Comparison of ENCODE assay signal across 16 cellular contexts in the genomic region with DNA sequence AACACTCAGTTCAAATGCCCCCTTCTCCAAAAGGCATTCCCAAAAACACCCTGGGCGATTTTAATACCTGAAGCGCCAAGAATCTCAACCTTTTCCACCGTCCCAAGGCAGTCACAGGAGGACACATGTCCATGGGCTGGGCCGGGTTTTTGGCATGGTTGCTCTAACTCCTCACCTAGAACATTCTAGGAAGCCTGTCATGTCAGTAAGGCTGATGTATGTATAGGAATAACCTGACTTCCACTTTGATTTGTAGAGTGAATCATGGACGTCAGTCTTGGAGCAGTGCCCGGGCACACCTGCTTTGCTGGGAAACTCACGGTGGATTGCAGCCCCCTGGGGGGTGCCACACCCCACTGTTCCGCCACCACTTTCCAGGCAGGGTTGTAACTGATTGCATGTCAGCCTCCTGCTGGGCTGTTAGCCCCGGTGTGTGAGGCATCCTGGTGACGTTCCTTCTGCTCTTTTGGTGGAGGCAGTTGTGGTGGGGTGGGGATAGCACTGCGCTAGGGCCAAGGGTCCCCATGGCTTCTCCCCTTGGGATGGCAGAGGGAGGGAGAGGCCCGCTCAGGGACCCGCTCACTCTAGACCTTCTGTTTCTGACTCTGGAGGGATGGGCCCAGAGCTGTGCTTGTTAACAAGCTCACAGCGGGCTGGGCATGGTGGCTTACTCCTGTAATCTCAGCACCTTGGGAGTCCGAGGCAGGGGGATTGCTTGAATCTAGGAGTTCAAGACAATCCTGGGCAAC. TPM values are rescaled to one million over a fixed set of nuclear protein-coding genes. Genes with fewer than 3 reads are reported as not detected.
A peak's percentile ranks its signal among the peaks of the same experiment; 100 is the strongest.
DNase-seq lines count a peak whose midpoint lies in the region; ATAC-seq and TF ChIP-seq lines count a peak whose summit lies in the region.
"Had no signal": no experiment of that assay in that cellular context is flagged by ENCODE, and none has a peak within 500 bp of the region (broad histone marks: within the 10 kb centered on the region; RNA-seq: fewer than 3 reads in every experiment).

No MANE protein-coding gene starts in this region.

- peaks cover 5% of the 10 kb centered on the region for H3K27me3 Mint-ChIP-seq in endodermal cell (ENCODE audit: insufficient read depth)

- ATAC-seq in mucosa of descending colon (peak; percentile 62), GM21360 (IDR thresholded peaks at IDR 0.05; ENCODE audit: unreplicated experiment) (no peak)

- H3K27ac ChIP-seq in endodermal cell (ENCODE audit: low read depth, low read length): no peak overlapping the region
- H3K27ac ChIP-seq: 22Rv1; BLaER1 treated with 17β-estradiol and CSF1 and Interleukin-3, amounts not matched to agents 10 nM and 100 nM; SJCRH30 had no signal

- H3K9me3 ChIP-seq in endodermal cell (ENCODE audit: control insufficient read depth, low read length) (no peaks in the 10 kb centered on the region), mucosa of descending colon (no peaks in the 10 kb centered on the region)
- H3K9me3 ChIP-seq: BLaER1 treated with 17β-estradiol and CSF1 and Interleukin-3, amounts not matched to agents 10 nM and 100 nM; SJCRH30 had no signal

- peak; percentile 98 for TF ChIP-seq EP300 in Ishikawa (IDR thresholded peaks at IDR 0.05; ENCODE audit: borderline replicate concordance)

- H3K27ac Mint-ChIP-seq in endodermal cell: no peak overlapping the region
- H3K27ac Mint-ChIP-seq: T-helper 2 cell treated with Interferon-gamma antibody and Interleukin-4, amounts not matched to agents 5 μg/mL and 100 μg/mL, for 36 hours had no signal

- peaks cover 38% of the 10 kb centered on the region for H3K4me1 Mint-ChIP-seq in endodermal cell

- intact Hi-C loops in mucosa of descending colon (cut with DNase I, micrococcal nuclease): loop anchor here in 1 of 2 donors (10.0 kb wide), 1 partner anchor 237 kb away; no protein-coding TSS in a partner anchor

- WGBS in endodermal cell (ENCODE audit: insufficient coverage in 1 of 2, insufficient read length in 1 of 2), 2 experiments: 80 to 83% methylated on average over 6 to 15 of the region's 15 CpGs

- DNase-seq in NCI-H1417 (lab: John Stamatoyannopoulos, UW) (peak in 2 of 3 experiments; percentile 44 to 56), NCI-H1417 treated with DMSO at 0.1 percent for 48 hours (lab: John Stamatoyannopoulos, UW) (no peak), endodermal cell (peak; percentile 61), mucosa of descending colon (no peak), DMS53 treated with DMSO at 0.1 percent for 48 hours (lab: John Stamatoyannopoulos, UW; ENCODE audit: unreplicated experiment) (no peak), COLO668 (lab: John Stamatoyannopoulos, UW; ENCODE audit: unreplicated experiment) (no peak)
- DNase-seq: NCI-H1436, NCI-H2107, NCI-H446 treated with DMSO at 0.1 percent for 48 hours, RPMI8226, SJCRH30 had no signal

- no peak overlapping the region for H3K4me3 Mint-ChIP-seq in endodermal cell
- H3K4me3 Mint-ChIP-seq: T-helper 2 cell treated with Interferon-gamma antibody and Interleukin-4, amounts not matched to agents 5 μg/mL and 100 μg/mL, for 36 hours had no signal

- H3K36me3 Mint-ChIP-seq in endodermal cell (ENCODE audit: low read depth): no peaks in the 10 kb centered on the region

- H3K9me3 Mint-ChIP-seq in endodermal cell: no peaks in the 10 kb centered on the region
- H3K9me3 Mint-ChIP-seq: T-helper 2 cell treated with Interferon-gamma antibody and Interleukin-4, amounts not matched to agents 5 μg/mL and 100 μg/mL, for 36 hours had no signal

- no peak for TF ChIP-seq CTCF in endodermal cell (conservative IDR thresholded peaks at IDR 0.05)
- no peak for TF ChIP-seq CTCF in mucosa of descending colon (IDR thresholded peaks at IDR 0.05)

- H3K36me3 ChIP-seq in endodermal cell (ENCODE audit: control insufficient read depth, insufficient read depth, low read length) (no peaks in the 10 kb centered on the region), mucosa of descending colon (ENCODE audit: low read depth) (no peaks in the 10 kb centered on the region)
- H3K36me3 ChIP-seq: BLaER1 treated with 17β-estradiol and CSF1 and Interleukin-3, amounts not matched to agents 10 nM and 100 nM; SJCRH30 had no signal

- no peak; the same call in 1 of the 2 replicates for TF ChIP-seq RAD21 in Ishikawa (IDR thresholded peaks at IDR 0.05; ENCODE audit: low read depth)

- peaks cover 10% of the 10 kb centered on the region for H3K4me1 ChIP-seq in endodermal cell (ENCODE audit: control insufficient read depth, insufficient read depth, low read length)
- no peaks in the 10 kb centered on the region for H3K4me1 ChIP-seq in mucosa of descending colon (ENCODE audit: low read depth)
- H3K4me1 ChIP-seq: SJCRH30 had no signal

- H3K27me3 ChIP-seq in endodermal cell (ENCODE audit: control insufficient read depth, insufficient read depth, low read length, poor library complexity, severe bottlenecking): no peaks in the 10 kb centered on the region
- H3K27me3 ChIP-seq: BLaER1 treated with 17β-estradiol and CSF1 and Interleukin-3, amounts not matched to agents 10 nM and 100 nM; SJCRH30 had no signal

- H3K9ac ChIP-seq in endodermal cell (ENCODE audit: extremely low read depth, low read length, poor library complexity, severe bottlenecking): no peak overlapping the region
- H3K9ac ChIP-seq: BLaER1 treated with 17β-estradiol and CSF1 and Interleukin-3, amounts not matched to agents 10 nM and 100 nM had no signal

- H3K4me3 ChIP-seq in endodermal cell (ENCODE audit: low read length) (no peak overlapping the region), mucosa of descending colon (no peak overlapping the region)
- H3K4me3 ChIP-seq: BLaER1 treated with 17β-estradiol and CSF1 and Interleukin-3, amounts not matched to agents 10 nM and 100 nM; SJCRH30 had no signal

TF ChIP-seq in Ishikawa, 13 proteins besides CTCF, POLR2A, EP300 and RAD21:
- TF ChIP-seq, protein P1, sequence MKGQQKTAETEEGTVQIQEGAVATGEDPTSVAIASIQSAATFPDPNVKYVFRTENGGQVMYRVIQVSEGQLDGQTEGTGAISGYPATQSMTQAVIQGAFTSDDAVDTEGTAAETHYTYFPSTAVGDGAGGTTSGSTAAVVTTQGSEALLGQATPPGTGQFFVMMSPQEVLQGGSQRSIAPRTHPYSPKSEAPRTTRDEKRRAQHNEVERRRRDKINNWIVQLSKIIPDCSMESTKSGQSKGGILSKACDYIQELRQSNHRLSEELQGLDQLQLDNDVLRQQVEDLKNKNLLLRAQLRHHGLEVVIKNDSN (IDR thresholded peaks at IDR 0.05): peak; percentile 36; the same call in 1 of the 2 replicates
- TF ChIP-seq TEAD4 (IDR thresholded peaks at IDR 0.05) (peak; percentile 89), CREB1 (IDR thresholded peaks at IDR 0.05; ENCODE audit: low read depth) (0 out of 2 replicates have a peak, but pooled peaks have one; percentile 47), FOXM1 (IDR thresholded peaks at IDR 0.05; ENCODE audit: borderline replicate concordance, low read depth) (peak; percentile 96), NFIC (IDR thresholded peaks at IDR 0.05) (peak; percentile 99), EGR1 (IDR thresholded peaks at IDR 0.05) (0 out of 2 replicates have a peak, but pooled peaks have one; percentile 12), YY1 (IDR thresholded peaks at IDR 0.05; ENCODE audit: low read depth) (0 out of 2 replicates have a peak, but pooled peaks have one; percentile 42), ZBTB7A (IDR thresholded peaks at IDR 0.05; ENCODE audit: low read depth) (peak; percentile 68), TAF1 (IDR thresholded peaks at IDR 0.05; ENCODE audit: low read depth) (no peak), TCF12 (IDR thresholded peaks at IDR 0.05; ENCODE audit: low read depth) (peak; percentile 99), CEBPB (IDR thresholded peaks at IDR 0.05) (peak; percentile 86)
- TF ChIP-seq, protein P2, sequence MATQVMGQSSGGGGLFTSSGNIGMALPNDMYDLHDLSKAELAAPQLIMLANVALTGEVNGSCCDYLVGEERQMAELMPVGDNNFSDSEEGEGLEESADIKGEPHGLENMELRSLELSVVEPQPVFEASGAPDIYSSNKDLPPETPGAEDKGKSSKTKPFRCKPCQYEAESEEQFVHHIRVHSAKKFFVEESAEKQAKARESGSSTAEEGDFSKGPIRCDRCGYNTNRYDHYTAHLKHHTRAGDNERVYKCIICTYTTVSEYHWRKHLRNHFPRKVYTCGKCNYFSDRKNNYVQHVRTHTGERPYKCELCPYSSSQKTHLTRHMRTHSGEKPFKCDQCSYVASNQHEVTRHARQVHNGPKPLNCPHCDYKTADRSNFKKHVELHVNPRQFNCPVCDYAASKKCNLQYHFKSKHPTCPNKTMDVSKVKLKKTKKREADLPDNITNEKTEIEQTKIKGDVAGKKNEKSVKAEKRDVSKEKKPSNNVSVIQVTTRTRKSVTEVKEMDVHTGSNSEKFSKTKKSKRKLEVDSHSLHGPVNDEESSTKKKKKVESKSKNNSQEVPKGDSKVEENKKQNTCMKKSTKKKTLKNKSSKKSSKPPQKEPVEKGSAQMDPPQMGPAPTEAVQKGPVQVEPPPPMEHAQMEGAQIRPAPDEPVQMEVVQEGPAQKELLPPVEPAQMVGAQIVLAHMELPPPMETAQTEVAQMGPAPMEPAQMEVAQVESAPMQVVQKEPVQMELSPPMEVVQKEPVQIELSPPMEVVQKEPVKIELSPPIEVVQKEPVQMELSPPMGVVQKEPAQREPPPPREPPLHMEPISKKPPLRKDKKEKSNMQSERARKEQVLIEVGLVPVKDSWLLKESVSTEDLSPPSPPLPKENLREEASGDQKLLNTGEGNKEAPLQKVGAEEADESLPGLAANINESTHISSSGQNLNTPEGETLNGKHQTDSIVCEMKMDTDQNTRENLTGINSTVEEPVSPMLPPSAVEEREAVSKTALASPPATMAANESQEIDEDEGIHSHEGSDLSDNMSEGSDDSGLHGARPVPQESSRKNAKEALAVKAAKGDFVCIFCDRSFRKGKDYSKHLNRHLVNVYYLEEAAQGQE (IDR thresholded peaks at IDR 0.05; ENCODE audit: low read depth): no peak
- TF ChIP-seq, protein P3, sequence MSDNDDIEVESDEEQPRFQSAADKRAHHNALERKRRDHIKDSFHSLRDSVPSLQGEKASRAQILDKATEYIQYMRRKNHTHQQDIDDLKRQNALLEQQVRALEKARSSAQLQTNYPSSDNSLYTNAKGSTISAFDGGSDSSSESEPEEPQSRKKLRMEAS (IDR thresholded peaks at IDR 0.05): peak; percentile 80

RNA-seq across cellular contexts. Expression of gene FAM181A, which starts 35.2 kb away (rescaled TPM):
- not detected for total RNA-seq in endodermal cell
- polyA plus RNA-seq in endodermal cell (2013, experiment 1 of 2): 13.0 TPM
- polyA plus RNA-seq in endodermal cell (2013, experiment 2 of 2): 11.0 TPM
- total RNA-seq in mucosa of descending colon: not detected
- total RNA-seq: SJCRH30 had no signal

Comparison
In these comparisons a context has a peak if more than half of its experiments do, and no peak if none do; other contexts are left out.
1. DNase-seq: peak in NCI-H1417 (2 of 3) and endodermal cell (single experiment); none in NCI-H1417 treated with DMSO at 0.1 percent for 48 hours (single experiment), mucosa of descending colon (0 of 3), DMS53 treated with DMSO at 0.1 percent for 48 hours (single experiment) and COLO668 (single experiment).